ENCODE assay signal across 15 cellular contexts in the genomic region with DNA sequence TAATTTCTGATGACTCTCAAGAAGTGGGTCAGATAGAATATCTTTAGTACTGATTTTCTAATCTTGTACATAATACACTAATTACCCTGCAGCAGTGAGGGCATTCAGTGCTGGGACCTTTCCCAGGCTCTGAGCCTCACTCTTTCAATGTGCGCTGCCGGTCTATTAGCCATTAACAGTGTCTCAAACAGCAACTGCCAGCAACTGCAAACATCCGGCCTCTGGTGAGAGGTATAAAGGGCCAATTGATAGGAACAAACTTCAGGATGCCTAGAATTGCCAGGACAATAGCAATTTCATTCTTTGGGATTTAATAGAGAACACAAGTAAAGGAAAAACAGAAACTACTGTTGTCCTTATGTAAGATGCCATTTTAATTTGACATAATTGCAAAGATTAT.
DNase-seq lines count a peak whose midpoint lies in the region; ATAC-seq, FAIRE-seq and TF ChIP-seq lines count a peak whose summit lies in the region.
"Had no signal": no experiment of that assay in that cellular context is flagged by ENCODE, and none has a peak within 500 bp of the region (broad histone marks: within the 10 kb centered on the region; RNA-seq: fewer than 3 reads in every experiment).

No MANE protein-coding gene starts in this region.

- H3K4me3 Mint-ChIP-seq in astrocyte (ENCODE audit: unreplicated experiment), result no peak overlapping the region
- H3K4me3 Mint-ChIP-seq: brain, memory B cell had no signal

- no peak for TF ChIP-seq POLR2A in GM18505 (IDR thresholded peaks at IDR 0.05; ENCODE audit: borderline replicate concordance, extremely low read depth, insufficient read depth, insufficient read length)

- no peaks in the 10 kb centered on the region for H3K79me2 ChIP-seq in astrocyte (ENCODE audit: insufficient read depth, low read length)

- no peak overlapping the region for H3K4me3 ChIP-seq in astrocyte (ENCODE audit: insufficient read depth, low read depth, low read length)
- H3K4me3 ChIP-seq: ovary had no signal

- H3K4me1 Mint-ChIP-seq in astrocyte (ENCODE audit: low read depth, unreplicated experiment), result no peaks in the 10 kb centered on the region
- H3K4me1 Mint-ChIP-seq: memory B cell had no signal

- no peaks in the 10 kb centered on the region for H4K20me1 ChIP-seq in astrocyte (ENCODE audit: insufficient read depth, low read length)

- intact Hi-C loops in sciatic nerve (cut with DNase I), result no loop called here

- H2AFZ ChIP-seq in astrocyte (ENCODE audit: low read depth, low read length), result peak overlapping the region; percentile 31

- H3K27ac Mint-ChIP-seq in astrocyte (ENCODE audit: unreplicated experiment), result no peak overlapping the region
- H3K27ac Mint-ChIP-seq: memory B cell had no signal

- H3K4me1 ChIP-seq in astrocyte (ENCODE audit: insufficient read depth, low read length), result no peaks in the 10 kb centered on the region

- no peaks in the 10 kb centered on the region for H3K27me3 Mint-ChIP-seq in astrocyte (ENCODE audit: low read depth, unreplicated experiment)
- H3K27me3 Mint-ChIP-seq: memory B cell had no signal

- TF ChIP-seq CTCF in astrocyte (IDR thresholded peaks at IDR 0.05; ENCODE audit: insufficient read depth, low read depth, low read length), result no peak

- no peak overlapping the region for H3K27ac ChIP-seq in astrocyte (ENCODE audit: low read depth, low read length)
- H3K27ac ChIP-seq: ovary had no signal

- no peaks in the 10 kb centered on the region for H3K27me3 ChIP-seq in astrocyte (ENCODE audit: insufficient read depth, low read length)
- H3K27me3 ChIP-seq: ovary had no signal

- H3K36me3 Mint-ChIP-seq in astrocyte (ENCODE audit: low read depth, unreplicated experiment), result no peaks in the 10 kb centered on the region
- H3K36me3 Mint-ChIP-seq: brain, memory B cell had no signal

- H3K4me2 ChIP-seq in astrocyte (ENCODE audit: low read length), result no peak overlapping the region

- H3K9ac ChIP-seq in astrocyte (ENCODE audit: low read length), result no peak overlapping the region

- no peaks in the 10 kb centered on the region for H3K9me3 Mint-ChIP-seq in astrocyte (ENCODE audit: unreplicated experiment)
- H3K9me3 Mint-ChIP-seq: memory B cell had no signal

- H3K36me3 ChIP-seq in astrocyte (ENCODE audit: insufficient read depth, low read length), result no peaks in the 10 kb centered on the region
- H3K36me3 ChIP-seq: ovary had no signal

- FAIRE-seq in astrocyte (lab: Jason Lieb, UNC), result no peak
- FAIRE-seq: urothelium cell line had no signal

- ATAC-seq in sciatic nerve (peak; percentile 62), GM18505 (IDR thresholded peaks at IDR 0.05; ENCODE audit: unreplicated experiment) (no peak)

- H3K9me3 ChIP-seq in astrocyte (ENCODE audit: insufficient read depth, low read depth, low read length), result no peaks in the 10 kb centered on the region
- H3K9me3 ChIP-seq: ovary had no signal

- DNase-seq in NCI-H82 (lab: John Stamatoyannopoulos, UW) (peak; percentile 22), NCI-H82 treated with DMSO at 0.1 percent for 48 hours (lab: John Stamatoyannopoulos, UW; ENCODE audit: unreplicated experiment) (no peak), astrocyte (ENCODE audit: low read depth) (no peak), iPS-NIHi7 (ENCODE audit: extremely low spot score) (peak; percentile 44), sciatic nerve (ENCODE audit: low spot score) (no peak), KG1 (lab: John Stamatoyannopoulos, UW) (no peak)
- no peak for DNase-seq in stimulated activated CD4-positive, alpha-beta T cell treated with anti-CD3 and anti-CD28 coated beads, Interleukin-4, amount 100 ng/mL, for 1 hour
- DNase-seq: activated CD4-positive, alpha-beta T cell treated with anti-CD3 and anti-CD28 coated beads for 48 hours; NCI-H187 treated with DMSO at 0.1 percent for 48 hours; ovary; T-helper 1 cell had no signal

Comparison
In these comparisons a context has a peak if more than half of its experiments do, and no peak if none do; other contexts are left out.
1. DNase-seq: peak in NCI-H82 (single experiment) and iPS-NIHi7 (single experiment); none in NCI-H82 treated with DMSO at 0.1 percent for 48 hours (single experiment), astrocyte (single experiment), sciatic nerve (single experiment), KG1 (single experiment) and stimulated activated CD4-positive, alpha-beta T cell treated with anti-CD3 and anti-CD28 coated beads, Interleukin-4, amount 100 ng/mL, for 1 hour (single experiment).